ENCODE assay signal across 1 cellular context in the genomic region with DNA sequence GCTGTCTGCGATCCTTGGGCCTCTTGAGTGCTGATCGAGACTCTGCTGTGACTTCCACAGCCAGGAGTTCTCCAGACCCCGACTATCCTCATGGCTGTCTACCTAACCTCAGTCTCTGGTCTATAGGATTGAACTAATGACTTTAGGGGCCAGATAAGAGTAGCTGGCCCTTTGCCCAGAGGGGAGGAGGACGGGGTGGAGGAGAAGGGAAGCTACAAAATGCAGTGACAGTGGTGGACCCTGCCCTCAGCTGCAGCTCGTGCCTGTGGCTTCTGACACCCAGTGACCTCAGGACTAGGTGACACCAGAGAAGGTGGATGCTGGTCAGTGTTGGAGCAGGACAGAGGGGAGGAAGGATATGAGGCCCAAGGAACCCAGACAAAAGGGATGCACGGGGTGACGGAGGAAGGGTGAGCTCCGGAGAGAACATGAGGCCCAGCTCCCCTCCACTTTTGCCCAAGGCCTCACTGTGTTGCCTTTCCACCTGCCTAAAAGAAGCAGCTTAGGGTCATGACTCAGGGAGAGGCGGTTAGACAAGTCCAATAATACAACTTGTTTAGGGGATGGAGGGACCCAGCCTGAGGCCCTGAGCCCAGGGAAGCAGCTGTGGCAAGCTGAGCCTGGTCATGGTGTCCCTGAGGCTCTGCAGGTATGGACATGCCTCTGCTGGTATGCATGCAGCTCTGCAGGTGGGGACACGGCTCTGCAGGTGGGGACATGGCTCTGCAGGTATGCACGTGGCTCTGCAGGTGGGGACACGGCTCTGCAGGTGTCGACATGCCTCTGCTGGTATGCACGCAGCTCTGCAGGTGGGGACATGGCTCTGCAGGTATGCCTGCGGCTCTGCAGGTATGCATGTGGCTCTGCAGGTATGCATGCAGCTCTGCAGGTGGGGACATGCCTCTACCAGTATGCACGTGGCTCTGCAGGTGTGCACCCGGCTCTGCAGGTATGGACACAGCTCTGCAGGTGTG.
TF ChIP-seq lines count a peak whose summit lies in the region.

No MANE protein-coding gene starts in this region.

TF ChIP-seq in HepG2, 621 proteins besides CTCF, POLR2A, EP300 and RAD21 (continued from another document and continues in another):
- TF ChIP-seq, protein P1, sequence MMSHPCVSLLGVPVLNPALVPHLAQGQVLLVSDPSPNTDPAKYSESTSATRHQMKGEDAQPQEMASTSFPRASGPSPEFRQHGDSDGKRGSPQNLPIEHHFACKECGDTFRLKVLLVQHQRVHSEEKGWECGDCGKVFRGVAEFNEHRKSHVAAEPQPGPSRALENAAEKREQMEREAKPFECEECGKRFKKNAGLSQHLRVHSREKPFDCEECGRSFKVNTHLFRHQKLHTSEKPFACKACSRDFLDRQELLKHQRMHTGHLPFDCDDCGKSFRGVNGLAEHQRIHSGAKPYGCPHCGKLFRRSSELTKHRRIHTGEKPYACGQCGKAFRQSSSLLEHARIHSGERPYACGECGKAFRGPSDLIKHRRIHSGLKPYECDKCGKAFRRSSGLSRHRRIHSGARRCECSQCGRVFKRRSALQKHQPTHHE (CRISPR knock-in tag; IDR thresholded peaks at IDR 0.05; ENCODE audit: borderline replicate concordance), result no peak
- TF ChIP-seq FUBP1 (CRISPR knock-in tag; IDR thresholded peaks at IDR 0.05; ENCODE audit: borderline replicate concordance) (no peak), U2AF1 (optimal IDR thresholded peaks at IDR 0.05; ENCODE audit: low read depth, low read length) (no peak), KLF13 (CRISPR knock-in tag; IDR thresholded peaks at IDR 0.05) (no peak), RBM22 (optimal IDR thresholded peaks at IDR 0.05; ENCODE audit: low read length) (peak; percentile 71), TBX2 (CRISPR knock-in tag; IDR thresholded peaks at IDR 0.05; ENCODE audit: borderline replicate concordance) (peak; percentile 96), ZNF383 (CRISPR knock-in tag; IDR thresholded peaks at IDR 0.05; ENCODE audit: borderline replicate concordance) (no peak), ZFP41 (CRISPR knock-in tag; IDR thresholded peaks at IDR 0.05; ENCODE audit: borderline replicate concordance) (no peak), GABPA (IDR thresholded peaks at IDR 0.05; ENCODE audit: low read depth, low read length) (no peak), GABPA (CRISPR knock-in tag; IDR thresholded peaks at IDR 0.05; ENCODE audit: low read depth) (no peak), ZSCAN25 (CRISPR knock-in tag; IDR thresholded peaks at IDR 0.05) (peak; percentile 96), HDAC1 (CRISPR knock-in tag; IDR thresholded peaks at IDR 0.05) (peak; percentile 88), MIER3 (CRISPR knock-in tag; IDR thresholded peaks at IDR 0.05; ENCODE audit: borderline replicate concordance) (no peak), GABPB1 (CRISPR knock-in tag; IDR thresholded peaks at IDR 0.05) (peak; percentile 7; the same call in 1 of the 2 replicates), ZNF501 (CRISPR knock-in tag; IDR thresholded peaks at IDR 0.05) (no peak), ATM (IDR thresholded peaks at IDR 0.05; ENCODE audit: borderline replicate concordance) (no peak), NFAT5 (CRISPR knock-in tag; IDR thresholded peaks at IDR 0.05) (no peak), PHF21A (CRISPR knock-in tag; IDR thresholded peaks at IDR 0.05) (peak; percentile 84), ZBTB49 (CRISPR knock-in tag; IDR thresholded peaks at IDR 0.05; ENCODE audit: borderline replicate concordance) (no peak), ZNF225 (CRISPR knock-in tag; IDR thresholded peaks at IDR 0.05) (no peak; the same call in 1 of the 2 replicates)
- TF ChIP-seq, protein P2, sequence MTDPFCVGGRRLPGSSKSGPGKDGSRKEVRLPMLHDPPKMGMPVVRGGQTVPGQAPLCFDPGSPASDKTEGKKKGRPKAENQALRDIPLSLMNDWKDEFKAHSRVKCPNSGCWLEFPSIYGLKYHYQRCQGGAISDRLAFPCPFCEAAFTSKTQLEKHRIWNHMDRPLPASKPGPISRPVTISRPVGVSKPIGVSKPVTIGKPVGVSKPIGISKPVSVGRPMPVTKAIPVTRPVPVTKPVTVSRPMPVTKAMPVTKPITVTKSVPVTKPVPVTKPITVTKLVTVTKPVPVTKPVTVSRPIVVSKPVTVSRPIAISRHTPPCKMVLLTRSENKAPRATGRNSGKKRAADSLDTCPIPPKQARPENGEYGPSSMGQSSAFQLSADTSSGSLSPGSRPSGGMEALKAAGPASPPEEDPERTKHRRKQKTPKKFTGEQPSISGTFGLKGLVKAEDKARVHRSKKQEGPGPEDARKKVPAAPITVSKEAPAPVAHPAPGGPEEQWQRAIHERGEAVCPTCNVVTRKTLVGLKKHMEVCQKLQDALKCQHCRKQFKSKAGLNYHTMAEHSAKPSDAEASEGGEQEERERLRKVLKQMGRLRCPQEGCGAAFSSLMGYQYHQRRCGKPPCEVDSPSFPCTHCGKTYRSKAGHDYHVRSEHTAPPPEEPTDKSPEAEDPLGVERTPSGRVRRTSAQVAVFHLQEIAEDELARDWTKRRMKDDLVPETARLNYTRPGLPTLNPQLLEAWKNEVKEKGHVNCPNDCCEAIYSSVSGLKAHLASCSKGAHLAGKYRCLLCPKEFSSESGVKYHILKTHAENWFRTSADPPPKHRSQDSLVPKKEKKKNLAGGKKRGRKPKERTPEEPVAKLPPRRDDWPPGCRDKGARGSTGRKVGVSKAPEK (CRISPR knock-in tag; IDR thresholded peaks at IDR 0.05; ENCODE audit: borderline replicate concordance), result no peak
- TF ChIP-seq, protein P3, sequence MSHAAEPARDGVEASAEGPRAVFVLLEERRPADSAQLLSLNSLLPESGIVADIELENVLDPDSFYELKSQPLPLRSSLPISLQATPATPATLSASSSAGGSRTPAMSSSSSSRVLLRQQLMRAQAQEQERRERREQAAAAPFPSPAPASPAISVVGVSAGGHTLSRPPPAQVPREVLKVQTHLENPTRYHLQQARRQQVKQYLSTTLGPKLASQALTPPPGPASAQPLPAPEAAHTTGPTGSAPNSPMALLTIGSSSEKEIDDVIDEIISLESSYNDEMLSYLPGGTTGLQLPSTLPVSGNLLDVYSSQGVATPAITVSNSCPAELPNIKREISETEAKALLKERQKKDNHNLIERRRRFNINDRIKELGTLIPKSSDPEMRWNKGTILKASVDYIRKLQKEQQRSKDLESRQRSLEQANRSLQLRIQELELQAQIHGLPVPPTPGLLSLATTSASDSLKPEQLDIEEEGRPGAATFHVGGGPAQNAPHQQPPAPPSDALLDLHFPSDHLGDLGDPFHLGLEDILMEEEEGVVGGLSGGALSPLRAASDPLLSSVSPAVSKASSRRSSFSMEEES (CRISPR knock-in tag; IDR thresholded peaks at IDR 0.05), result 0 out of 2 replicates have a peak, but pooled peaks have one; percentile 48
- TF ChIP-seq, protein P4, sequence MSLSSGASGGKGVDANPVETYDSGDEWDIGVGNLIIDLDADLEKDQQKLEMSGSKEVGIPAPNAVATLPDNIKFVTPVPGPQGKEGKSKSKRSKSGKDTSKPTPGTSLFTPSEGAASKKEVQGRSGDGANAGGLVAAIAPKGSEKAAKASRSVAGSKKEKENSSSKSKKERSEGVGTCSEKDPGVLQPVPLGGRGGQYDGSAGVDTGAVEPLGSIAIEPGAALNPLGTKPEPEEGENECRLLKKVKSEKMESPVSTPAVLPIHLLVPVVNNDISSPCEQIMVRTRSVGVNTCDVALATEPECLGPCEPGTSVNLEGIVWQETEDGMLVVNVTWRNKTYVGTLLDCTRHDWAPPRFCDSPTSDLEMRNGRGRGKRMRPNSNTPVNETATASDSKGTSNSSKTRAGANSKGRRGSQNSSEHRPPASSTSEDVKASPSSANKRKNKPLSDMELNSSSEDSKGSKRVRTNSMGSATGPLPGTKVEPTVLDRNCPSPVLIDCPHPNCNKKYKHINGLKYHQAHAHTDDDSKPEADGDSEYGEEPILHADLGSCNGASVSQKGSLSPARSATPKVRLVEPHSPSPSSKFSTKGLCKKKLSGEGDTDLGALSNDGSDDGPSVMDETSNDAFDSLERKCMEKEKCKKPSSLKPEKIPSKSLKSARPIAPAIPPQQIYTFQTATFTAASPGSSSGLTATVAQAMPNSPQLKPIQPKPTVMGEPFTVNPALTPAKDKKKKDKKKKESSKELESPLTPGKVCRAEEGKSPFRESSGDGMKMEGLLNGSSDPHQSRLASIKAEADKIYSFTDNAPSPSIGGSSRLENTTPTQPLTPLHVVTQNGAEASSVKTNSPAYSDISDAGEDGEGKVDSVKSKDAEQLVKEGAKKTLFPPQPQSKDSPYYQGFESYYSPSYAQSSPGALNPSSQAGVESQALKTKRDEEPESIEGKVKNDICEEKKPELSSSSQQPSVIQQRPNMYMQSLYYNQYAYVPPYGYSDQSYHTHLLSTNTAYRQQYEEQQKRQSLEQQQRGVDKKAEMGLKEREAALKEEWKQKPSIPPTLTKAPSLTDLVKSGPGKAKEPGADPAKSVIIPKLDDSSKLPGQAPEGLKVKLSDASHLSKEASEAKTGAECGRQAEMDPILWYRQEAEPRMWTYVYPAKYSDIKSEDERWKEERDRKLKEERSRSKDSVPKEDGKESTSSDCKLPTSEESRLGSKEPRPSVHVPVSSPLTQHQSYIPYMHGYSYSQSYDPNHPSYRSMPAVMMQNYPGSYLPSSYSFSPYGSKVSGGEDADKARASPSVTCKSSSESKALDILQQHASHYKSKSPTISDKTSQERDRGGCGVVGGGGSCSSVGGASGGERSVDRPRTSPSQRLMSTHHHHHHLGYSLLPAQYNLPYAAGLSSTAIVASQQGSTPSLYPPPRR (CRISPR knock-in tag; IDR thresholded peaks at IDR 0.05; ENCODE audit: borderline replicate concordance), result peak; percentile 89
